ENCODE assay signal across 1 cellular context in genomic region chr2:85357736-85358135, GRCh38.
TF ChIP-seq lines count a peak whose summit lies in the region.

No MANE protein-coding gene starts in this region.

TF ChIP-seq in GM12878, 131 proteins besides CTCF, POLR2A, EP300 and RAD21:
- TF ChIP-seq EGR1 (IDR thresholded peaks at IDR 0.05; ENCODE audit: borderline replicate concordance in 1 of 2, low read depth in 2 of 2, low read length in 2 of 2) (no peak), CHD1 (IDR thresholded peaks at IDR 0.05; ENCODE audit: low read depth, low read length) (no peak), SREBF1 (IDR thresholded peaks at IDR 0.05; ENCODE audit: low read length) (no peak), BCL11A (IDR thresholded peaks at IDR 0.05; ENCODE audit: low read depth, low read length) (no peak), HDGF (IDR thresholded peaks at IDR 0.05) (no peak), PAX5 (IDR thresholded peaks at IDR 0.05; ENCODE audit: borderline replicate concordance, low read depth, low read length) (no peak), YY1 (IDR thresholded peaks at IDR 0.05; ENCODE audit: low read depth, low read length) (no peak), TAF1 (IDR thresholded peaks at IDR 0.05; ENCODE audit: borderline replicate concordance, low read depth, low read length) (no peak), ZNF217 (IDR thresholded peaks at IDR 0.05) (no peak), ATF2 (IDR thresholded peaks at IDR 0.05; ENCODE audit: low read length) (no peak), MTA2 (IDR thresholded peaks at IDR 0.05; ENCODE audit: low read depth) (no peak), RELA (IDR thresholded peaks at IDR 0.05; ENCODE audit: borderline replicate concordance, partially characterized antibody) (no peak), MEF2B (IDR thresholded peaks at IDR 0.05; ENCODE audit: partially characterized antibody, poor library complexity, severe bottlenecking) (no peak), NR2C1 (IDR thresholded peaks at IDR 0.05) (no peak)
- TF ChIP-seq, protein P1, sequence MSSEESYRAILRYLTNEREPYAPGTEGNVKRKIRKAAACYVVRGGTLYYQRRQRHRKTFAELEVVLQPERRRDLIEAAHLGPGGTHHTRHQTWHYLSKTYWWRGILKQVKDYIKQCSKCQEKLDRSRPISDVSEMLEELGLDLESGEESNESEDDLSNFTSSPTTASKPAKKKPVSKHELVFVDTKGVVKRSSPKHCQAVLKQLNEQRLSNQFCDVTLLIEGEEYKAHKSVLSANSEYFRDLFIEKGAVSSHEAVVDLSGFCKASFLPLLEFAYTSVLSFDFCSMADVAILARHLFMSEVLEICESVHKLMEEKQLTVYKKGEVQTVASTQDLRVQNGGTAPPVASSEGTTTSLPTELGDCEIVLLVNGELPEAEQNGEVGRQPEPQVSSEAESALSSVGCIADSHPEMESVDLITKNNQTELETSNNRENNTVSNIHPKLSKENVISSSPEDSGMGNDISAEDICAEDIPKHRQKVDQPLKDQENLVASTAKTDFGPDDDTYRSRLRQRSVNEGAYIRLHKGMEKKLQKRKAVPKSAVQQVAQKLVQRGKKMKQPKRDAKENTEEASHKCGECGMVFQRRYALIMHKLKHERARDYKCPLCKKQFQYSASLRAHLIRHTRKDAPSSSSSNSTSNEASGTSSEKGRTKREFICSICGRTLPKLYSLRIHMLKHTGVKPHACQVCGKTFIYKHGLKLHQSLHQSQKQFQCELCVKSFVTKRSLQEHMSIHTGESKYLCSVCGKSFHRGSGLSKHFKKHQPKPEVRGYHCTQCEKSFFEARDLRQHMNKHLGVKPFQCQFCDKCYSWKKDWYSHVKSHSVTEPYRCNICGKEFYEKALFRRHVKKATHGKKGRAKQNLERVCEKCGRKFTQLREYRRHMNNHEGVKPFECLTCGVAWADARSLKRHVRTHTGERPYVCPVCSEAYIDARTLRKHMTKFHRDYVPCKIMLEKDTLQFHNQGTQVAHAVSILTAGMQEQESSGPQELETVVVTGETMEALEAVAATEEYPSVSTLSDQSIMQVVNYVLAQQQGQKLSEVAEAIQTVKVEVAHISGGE (CRISPR knock-in tag; IDR thresholded peaks at IDR 0.05): no peak
